In genomic region chr10:105872665-105873064, GRCh38 we compare ENCODE assay signal across 24 cellular contexts.
A peak's percentile ranks its signal among the peaks of the same experiment; 100 is the strongest.
DNase-seq lines count a peak whose midpoint lies in the region; ATAC-seq, FAIRE-seq and TF ChIP-seq lines count a peak whose summit lies in the region.
"Had no signal": no experiment of that assay in that cellular context is flagged by ENCODE, and none has a peak within 500 bp of the region (broad histone marks: within the 10 kb centered on the region; RNA-seq: fewer than 3 reads in every experiment).

No MANE protein-coding gene starts in this region.

- no peak overlapping the region for H3K4me2 ChIP-seq in H1 (ENCODE audit: insufficient read depth in 1 of 2, low read depth in 2 of 2, low read length in 2 of 2)
- H3K4me2 ChIP-seq: BLaER1 had no signal

- no peak overlapping the region for H2BK120ac ChIP-seq in H1 (replicated peaks; ENCODE audit: low read depth, low read length)

- H3K79me1 ChIP-seq in H1 (ENCODE audit: low read depth, low read length): no peaks in the 10 kb centered on the region

- no peak overlapping the region for H2BK5ac ChIP-seq in H1 (ENCODE audit: low read depth, low read length)

- TF ChIP-seq EP300 in H1 (IDR thresholded peaks at IDR 0.05; ENCODE audit: borderline replicate concordance in 1 of 2, low read depth in 2 of 2, low read length in 2 of 2) (no peak), upper lobe of left lung (IDR thresholded peaks at IDR 0.05) (no peak)

- TF ChIP-seq CTCF in WTC11 (IDR thresholded peaks at IDR 0.05) (no peak), H1 (IDR thresholded peaks at IDR 0.05; ENCODE audit: control extremely low read depth in 1 of 3, insufficient read depth in 1 of 3, low read depth in 1 of 3, low read length in 3 of 3) (no peak), upper lobe of left lung (IDR thresholded peaks at IDR 0.05) (no peak)

- no peaks in the 10 kb centered on the region for H3K36me3 ChIP-seq in H1 (ENCODE audit: control insufficient read depth in 2 of 4, insufficient read depth in 4 of 4, low read length in 3 of 4)
- no peaks in the 10 kb centered on the region for H3K36me3 ChIP-seq in upper lobe of left lung
- H3K36me3 ChIP-seq: BE2C, BLaER1 had no signal

- no peaks in the 10 kb centered on the region for H3K27me3 Mint-ChIP-seq in WTC11 (ENCODE audit: low read depth)
- H3K27me3 Mint-ChIP-seq in activated T-helper 2 cell treated with anti-CD3 and anti-CD28 coated beads, Interferon-gamma antibody, Interleukin-2, Interleukin-4, amounts not matched to agents 10 μg/mL and 5 μg/mL and 100 μg/mL, durations not matched to agents 14 hours and 24 hours and 36 hours (ENCODE audit: low read depth): no peaks in the 10 kb centered on the region
- H3K27me3 Mint-ChIP-seq: CD4-positive, alpha-beta memory T cell; CD4-positive, CD25-positive, alpha-beta regulatory T cell; CD8-positive, alpha-beta memory T cell had no signal

- no peak overlapping the region for H4K91ac ChIP-seq in H1 (replicated peaks; ENCODE audit: insufficient read length, low read length)

- H3K4me1 Mint-ChIP-seq in WTC11: peaks cover 13% of the 10 kb centered on the region
- no peaks in the 10 kb centered on the region for H3K4me1 Mint-ChIP-seq in activated T-helper 2 cell treated with anti-CD3 and anti-CD28 coated beads, Interferon-gamma antibody, Interleukin-2, Interleukin-4, amounts not matched to agents 10 μg/mL and 5 μg/mL and 100 μg/mL, durations not matched to agents 14 hours and 24 hours and 36 hours (ENCODE audit: low read depth)
- H3K4me1 Mint-ChIP-seq: CD14-positive monocyte; CD4-positive, alpha-beta memory T cell; CD4-positive, CD25-positive, alpha-beta regulatory T cell; CD8-positive, alpha-beta memory T cell had no signal

- intact Hi-C loops in activated T-helper 2 cell treated with anti-CD3 and anti-CD28 coated beads, Interferon-gamma antibody, Interleukin-2, Interleukin-4, amounts not matched to agents 10 μg/mL and 5 μg/mL and 100 μg/mL, durations not matched to agents 14 hours and 24 hours and 36 hours (cut with micrococcal nuclease): no loop called here

- FAIRE-seq in H1 (lab: Jason Lieb, UNC): no peak
- FAIRE-seq: A204.1, G401.6, GM18507 had no signal

- no peak overlapping the region for H2BK20ac ChIP-seq in H1 (ENCODE audit: low read length)

- H3K4me1 ChIP-seq in H1 (replicated peaks in 1 of 4; ENCODE audit: control insufficient read depth in 3 of 4, insufficient read depth in 4 of 4, low read length in 3 of 4) (no peaks in the 10 kb centered on the region), upper lobe of left lung (no peaks in the 10 kb centered on the region)
- H3K4me1 ChIP-seq: BE2C, BLaER1 had no signal

- H4K5ac ChIP-seq in H1 (ENCODE audit: insufficient read length, low read depth, low read length): no peak overlapping the region

- no peaks in the 10 kb centered on the region for H3K23me2 ChIP-seq in H1 (ENCODE audit: low read depth, low read length)

- no peak overlapping the region for H2BK12ac ChIP-seq in H1 (ENCODE audit: low read depth, low read length)

- no peak overlapping the region for H3K23ac ChIP-seq in H1 (ENCODE audit: insufficient read length)

- no peak for TF ChIP-seq RAD21 in H1 (IDR thresholded peaks at IDR 0.05 in 1 of 2, conservative IDR thresholded peaks at IDR 0.05 in 1 of 2; ENCODE audit: low read depth in 2 of 2, low read length in 2 of 2)

- no peak overlapping the region for H3K4me3 ChIP-seq in H1 (ENCODE audit: extremely low read depth in 1 of 4, insufficient read depth in 2 of 4, low read depth in 3 of 4, low read length in 4 of 4)
- H3K4me3 ChIP-seq in upper lobe of left lung: no peak overlapping the region
- H3K4me3 ChIP-seq: BLaER1 had no signal

- H3K9me3 Mint-ChIP-seq in WTC11: peaks cover 35% of the 10 kb centered on the region
- peaks cover 9% of the 10 kb centered on the region for H3K9me3 Mint-ChIP-seq in activated T-helper 2 cell treated with anti-CD3 and anti-CD28 coated beads, Interferon-gamma antibody, Interleukin-2, Interleukin-4, amounts not matched to agents 10 μg/mL and 5 μg/mL and 100 μg/mL, durations not matched to agents 14 hours and 24 hours and 36 hours

- H2AFZ ChIP-seq in H1 (ENCODE audit: low read length): 0 out of 2 replicates have a peak overlapping the region, but pooled peaks have one; percentile 54

- no peak overlapping the region for H3K9ac ChIP-seq in H1 (replicated peaks in 1 of 4; ENCODE audit: extremely low read depth in 1 of 4, low read depth in 3 of 4, low read length in 3 of 4)
- H3K9ac ChIP-seq: BLaER1 had no signal

- H3K27ac ChIP-seq in H1 (ENCODE audit: low read depth, low read length): no peak overlapping the region
- no peak overlapping the region for H3K27ac ChIP-seq in upper lobe of left lung
- H3K27ac ChIP-seq: BLaER1 had no signal

- no peak for DNase-seq in WTC11 (ENCODE audit: low spot score)
- DNase-seq in H1 (ENCODE audit: low read depth in 1 of 2, low spot score in 2 of 2): no peak
- peak; percentile 3 for DNase-seq in iPS DF 19.7 (ENCODE audit: low read depth, low spot score)
- no peak for DNase-seq in upper lobe of left lung
- no peak for DNase-seq in activated T-cell treated with anti-CD3 and anti-CD28 coated beads, Interleukin-2, amount 50 U/mL, for 1 hour
- no peak for DNase-seq in activated T-helper 2 cell treated with anti-CD3 and anti-CD28 coated beads, Interferon-gamma antibody, Interleukin-2, Interleukin-4, amounts not matched to agents 10 μg/mL and 5 μg/mL and 100 μg/mL, durations not matched to agents 14 hours and 24 hours and 36 hours (ENCODE audit: low spot score)
- DNase-seq: 8988T; ACHN; BE2C; C1 segment of cervical spinal cord; CD4-positive, alpha-beta memory T cell; CD4-positive, CD25-positive, alpha-beta regulatory T cell; CD8-positive, alpha-beta memory T cell; COR-L47; DMS 273 treated with DMSO at 0.1 percent for 48 hours; DMS153; DMS79 treated with DMSO at 0.1 percent for 48 hours; GF-D8 had no signal

- POLR2A ChIA-PET in WTC11 (lab: Charles Lee): no interaction called here
- POLR2A ChIA-PET in H1 (lab: Charles Lee; ENCODE audit: partially characterized antibody): no interaction called here

- 70% methylated on average over 4 of the region's 4 CpGs; no CpG with 5 or more reads in 1 of the 2 experiments for WGBS in H1 (ENCODE audit: extremely low coverage in 1 of 2, insufficient coverage in 1 of 2, insufficient read length in 1 of 2, insufficient replicate concordance in 2 of 2, low coverage in 1 of 2, low lambda C conversion rate in 2 of 2, missing lambda C conversion rate in 1 of 2), 2 experiments
- WGBS in upper lobe of left lung, 2 donors: 63 to 68% methylated on average over 4 of the region's 4 CpGs

- no peaks in the 10 kb centered on the region for H4K20me1 ChIP-seq in H1 (replicated peaks in 1 of 2; ENCODE audit: control insufficient read depth in 1 of 2, insufficient read depth in 2 of 2, low read length in 2 of 2)
- H4K20me1 ChIP-seq: BLaER1 had no signal

- H3K9me3 ChIP-seq in H1 (ENCODE audit: insufficient read depth in 2 of 2, low read depth in 1 of 2, low read length in 1 of 2) (peaks cover 9 to 10% of the 10 kb centered on the region in 2 experiments; a peak in 3 of 4 replicates), upper lobe of left lung (peaks cover 0 to 8% (median 0%) of the 10 kb centered on the region in 4 donors)
- H3K9me3 ChIP-seq: BE2C had no signal

- H3K4me3 Mint-ChIP-seq in WTC11: no peak overlapping the region
- H3K4me3 Mint-ChIP-seq in activated T-helper 2 cell treated with anti-CD3 and anti-CD28 coated beads, Interferon-gamma antibody, Interleukin-2, Interleukin-4, amounts not matched to agents 10 μg/mL and 5 μg/mL and 100 μg/mL, durations not matched to agents 14 hours and 24 hours and 36 hours (ENCODE audit: low read depth): no peak overlapping the region
- H3K4me3 Mint-ChIP-seq: CD14-positive monocyte; CD4-positive, alpha-beta memory T cell; CD4-positive, CD25-positive, alpha-beta regulatory T cell; CD8-positive, alpha-beta memory T cell had no signal

- H4K8ac ChIP-seq in H1 (ENCODE audit: extremely low read depth, insufficient read depth, low read length): no peak overlapping the region

- CTCF ChIA-PET in WTC11 (lab: Charles Lee) (no interaction called here), H1 (lab: Charles Lee; ENCODE audit: partially characterized antibody) (no interaction called here)

- H2AK5ac ChIP-seq in H1 (ENCODE audit: low read depth, low read length): no peak overlapping the region

- no peak overlapping the region for H3K4ac ChIP-seq in H1 (replicated peaks; ENCODE audit: insufficient read length, low read depth, low read length)

- H2BK15ac ChIP-seq in H1 (ENCODE audit: low read length): no peak overlapping the region

- peaks cover 22% of the 10 kb centered on the region for H3K36me3 Mint-ChIP-seq in WTC11
- no peaks in the 10 kb centered on the region for H3K36me3 Mint-ChIP-seq in activated T-helper 2 cell treated with anti-CD3 and anti-CD28 coated beads, Interferon-gamma antibody, Interleukin-2, Interleukin-4, amounts not matched to agents 10 μg/mL and 5 μg/mL and 100 μg/mL, durations not matched to agents 14 hours and 24 hours and 36 hours (ENCODE audit: low read depth)
- H3K36me3 Mint-ChIP-seq: CD14-positive monocyte; CD4-positive, alpha-beta memory T cell; CD4-positive, CD25-positive, alpha-beta regulatory T cell; CD8-positive, alpha-beta memory T cell had no signal

- ATAC-seq in WTC11 (peak; percentile 48; the same call in 1 of the 2 replicates), upper lobe of left lung (ENCODE audit: low FRiP score in 2 of 2) (no peak), GM21529 (IDR thresholded peaks at IDR 0.05; ENCODE audit: unreplicated experiment) (no peak)

- H3K27me3 ChIP-seq in H1 (replicated peaks in 1 of 4; ENCODE audit: control insufficient read depth in 3 of 4, extremely low read depth in 1 of 4, insufficient read depth in 3 of 4, low read length in 3 of 4) (no peaks in the 10 kb centered on the region), upper lobe of left lung (no peaks in the 10 kb centered on the region)
- H3K27me3 ChIP-seq: BE2C, BLaER1 had no signal

- no peaks in the 10 kb centered on the region for H3K79me2 ChIP-seq in H1 (ENCODE audit: control insufficient read depth in 1 of 2, insufficient read depth in 2 of 2, low read length in 2 of 2)

- H3K56ac ChIP-seq in H1 (replicated peaks; ENCODE audit: insufficient read length, low read depth, low read length): no peak overlapping the region

- H3K18ac ChIP-seq in H1 (ENCODE audit: extremely low read depth, low read length): no peak overlapping the region

- no peak overlapping the region for H3K14ac ChIP-seq in H1 (ENCODE audit: insufficient read length)

- H3K27ac Mint-ChIP-seq in WTC11: no peak overlapping the region
- no peak overlapping the region for H3K27ac Mint-ChIP-seq in activated T-helper 2 cell treated with anti-CD3 and anti-CD28 coated beads, Interferon-gamma antibody, Interleukin-2, Interleukin-4, amounts not matched to agents 10 μg/mL and 5 μg/mL and 100 μg/mL, durations not matched to agents 14 hours and 24 hours and 36 hours
- H3K27ac Mint-ChIP-seq: CD14-positive monocyte; CD4-positive, alpha-beta memory T cell; CD8-positive, alpha-beta memory T cell had no signal

- TF ChIP-seq POLR2A in H1 (IDR thresholded peaks at IDR 0.05; ENCODE audit: control extremely low read depth in 1 of 2, low read depth in 2 of 2, low read length in 2 of 2) (no peak), upper lobe of left lung (IDR thresholded peaks at IDR 0.05) (no peak)

TF ChIP-seq in WTC11, 78 proteins besides CTCF, POLR2A, EP300 and RAD21 (continues in another document):
- TF ChIP-seq GABPB1 (CRISPR knock-in tag; IDR thresholded peaks at IDR 0.05): no peak

TF ChIP-seq in H1, 55 proteins besides CTCF, POLR2A, EP300 and RAD21 (continues in another document):
- TF ChIP-seq SRF (IDR thresholded peaks at IDR 0.05; ENCODE audit: low read depth, low read length): no peak
